Comparison of ENCODE assay signal across 11 cellular contexts in the genomic region with DNA sequence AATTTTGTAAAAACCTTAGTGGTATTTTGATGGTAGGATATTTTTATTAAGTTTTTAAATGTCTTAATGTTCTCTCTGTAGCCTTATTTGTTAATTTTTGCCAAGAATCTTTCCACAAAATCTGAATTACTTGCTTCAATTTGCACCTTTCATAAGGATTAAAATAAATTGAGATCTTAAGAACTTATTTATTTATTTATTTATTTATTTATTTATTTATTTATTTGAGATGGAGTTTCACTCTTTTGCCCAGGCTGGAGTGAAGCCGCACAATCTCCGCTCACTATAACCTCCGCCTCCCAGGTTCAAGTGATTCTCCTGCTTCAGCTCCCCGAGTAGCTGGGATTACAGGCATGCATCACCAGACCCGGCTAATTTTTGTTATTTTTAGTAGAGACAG.
"Had no signal": no experiment of that assay in that cellular context is flagged by ENCODE, and none has a peak within 500 bp of the region (broad histone marks: within the 10 kb centered on the region; RNA-seq: fewer than 3 reads in every experiment).

No MANE protein-coding gene starts in this region.

- ATAC-seq: GM23338, HCT116 had no signal

- H2AFZ ChIP-seq: GM23248, GM23338 had no signal

- H3K4me2 ChIP-seq: GM23338 had no signal

- H3K4me1 ChIP-seq: HAP-1 had no signal

- H3K36me3 ChIP-seq: HAP-1 had no signal

- DNase-seq: GM23248, GOT3, H7, H9, HCEC 1CT, HFFc6 had no signal

- H3K9ac ChIP-seq: GM23248 had no signal

- FAIRE-seq: H1, H54 had no signal

- H3K9me3 ChIP-seq: HAP-1 had no signal

- H3K4me3 ChIP-seq: GM23248, GM23338, HAP-1 had no signal

- H3K27ac ChIP-seq: GM23248 had no signal
